1 cellular context compared by ENCODE assay signal in the genomic region with DNA sequence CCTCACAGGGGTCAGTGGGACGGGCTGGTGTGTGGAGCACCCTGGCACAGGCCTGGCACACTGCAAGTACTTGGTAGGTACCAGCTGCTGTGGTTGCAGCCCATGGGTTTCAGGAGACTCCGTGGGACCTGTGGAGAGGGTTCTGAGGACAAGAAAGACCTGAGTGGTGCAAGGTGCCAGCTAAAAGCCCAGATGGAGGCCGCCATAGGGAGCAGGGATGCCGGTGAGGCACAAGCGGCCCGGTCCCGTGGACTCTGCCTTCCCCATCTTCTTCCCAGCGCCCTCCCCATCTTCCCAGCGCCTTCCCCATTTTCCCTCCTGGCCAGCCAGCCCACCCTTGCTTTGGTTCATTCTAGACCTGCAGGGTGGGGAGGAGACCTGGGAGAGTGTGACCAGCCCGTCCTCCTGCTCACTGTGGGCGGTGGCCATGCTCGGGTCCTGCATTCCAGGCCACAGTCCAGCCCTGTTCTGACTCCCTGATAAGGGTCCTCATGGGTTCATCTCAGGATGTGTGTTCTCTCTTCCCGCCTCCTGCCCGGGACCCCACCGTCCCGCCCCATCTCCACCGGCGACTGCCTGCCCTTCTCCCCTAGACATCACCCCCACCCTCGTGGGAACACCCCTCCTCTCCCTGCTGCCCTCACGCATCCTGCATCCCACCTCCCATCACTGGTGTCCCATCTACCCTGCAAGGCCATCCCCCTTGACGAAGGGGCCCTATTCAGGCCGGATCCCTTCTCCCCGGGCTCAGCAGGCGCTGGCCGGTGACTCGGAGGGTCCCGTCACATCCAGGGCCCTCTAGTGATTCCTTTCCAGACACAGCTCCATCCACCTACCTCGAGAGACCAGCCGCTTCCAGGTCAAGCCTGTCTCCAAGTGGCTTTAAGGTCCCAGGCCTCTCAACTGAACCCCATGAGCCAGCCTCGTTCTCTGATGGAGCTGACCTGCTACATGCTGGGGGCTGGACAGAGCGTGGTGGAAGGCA.
TF ChIP-seq lines count a peak whose summit lies in the region.

No MANE protein-coding gene starts in this region.

TF ChIP-seq in H1, 55 proteins besides CTCF, POLR2A, EP300 and RAD21 (continued from another document):
- TF ChIP-seq EZH2 (IDR thresholded peaks at IDR 0.05; ENCODE audit: low read depth, low read length, severe bottlenecking) (no peak), CREB1 (IDR thresholded peaks at IDR 0.05) (no peak), CHD2 (IDR thresholded peaks at IDR 0.05; ENCODE audit: low read length) (no peak), FOSL1 (IDR thresholded peaks at IDR 0.05; ENCODE audit: insufficient read depth, low read depth, low read length) (no peak), BRCA1 (IDR thresholded peaks at IDR 0.05; ENCODE audit: low read depth, low read length) (no peak), TAF1 (IDR thresholded peaks at IDR 0.05; ENCODE audit: low read depth, low read length) (no peak), RFX5 (IDR thresholded peaks at IDR 0.05; ENCODE audit: borderline replicate concordance, low read depth, low read length) (no peak), BACH1 (IDR thresholded peaks at IDR 0.05; ENCODE audit: low read length) (no peak), NRF1 (IDR thresholded peaks at IDR 0.05; ENCODE audit: low read depth, low read length) (no peak)
